40 cellular contexts compared by ENCODE assay signal in the genomic region with DNA sequence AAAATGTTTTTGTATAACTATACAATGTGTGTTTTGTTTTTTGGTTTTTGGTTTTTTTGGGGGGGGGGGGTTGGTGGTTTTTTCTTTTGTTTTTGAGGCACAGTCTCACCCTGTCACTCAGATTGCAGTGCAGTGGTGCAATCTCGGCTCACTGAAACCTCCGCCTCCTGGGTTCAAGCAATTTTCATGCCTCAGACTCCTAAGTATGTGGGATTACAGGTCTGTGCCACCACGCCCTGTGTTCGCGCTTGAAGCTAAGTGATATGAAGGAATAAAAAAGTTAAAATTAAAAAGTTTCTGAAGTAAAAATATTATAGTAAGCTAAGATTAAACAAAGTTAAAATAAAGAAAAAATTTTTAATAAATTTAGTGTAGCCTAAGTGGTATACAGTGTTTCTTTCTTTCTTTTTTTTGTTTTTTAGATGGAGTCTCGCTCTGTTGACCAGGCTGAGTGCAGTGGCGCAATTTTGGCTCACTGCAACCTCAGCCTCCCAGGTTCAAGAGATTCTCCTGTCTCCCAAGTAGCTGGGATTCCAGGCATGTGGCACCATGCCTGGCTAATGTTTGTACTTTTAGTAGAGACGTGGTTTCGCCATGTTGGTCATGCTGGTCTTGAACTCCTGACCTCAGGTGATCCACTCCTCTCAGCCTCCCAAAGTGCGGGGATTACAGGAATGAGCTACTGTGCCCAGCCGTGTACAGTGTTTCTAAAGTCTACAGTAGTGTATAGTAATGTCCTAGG. TPM values are rescaled to one million over a fixed set of nuclear protein-coding genes. Genes with fewer than 3 reads are reported as not detected.
"Had no signal": no experiment of that assay in that cellular context is flagged by ENCODE, and none has a peak within 500 bp of the region (broad histone marks: within the 10 kb centered on the region; RNA-seq: fewer than 3 reads in every experiment).

No MANE protein-coding gene starts in this region.

- H3K27me3 ChIP-seq: adrenal gland, ascending aorta, body of pancreas, brain microvascular endothelial cell, breast epithelium, cardiac muscle cell had no signal

- H3K36me3 ChIP-seq: adrenal gland, ascending aorta, brain microvascular endothelial cell, breast epithelium, cardiac muscle cell had no signal

- ATAC-seq: activated naive CD4-positive, alpha-beta T cell treated with anti-CD3 and anti-CD28 coated beads, Interleukin-2, amount 50 U/mL, for 72 hours; activated naive CD8-positive, alpha-beta T cell treated with anti-CD3 and anti-CD28 coated beads, Interleukin-2, amount 50 U/mL, for 24 hours; activated T-cell treated with anti-CD3 and anti-CD28 coated beads, Interleukin-2, amount 50 U/mL, for 4 hours; activated T-cell treated with anti-CD3 and anti-CD28 coated beads, Interleukin-2, amount 50 U/mL, for 72 hours; activated T-helper 17 cell treated with anti-CD3 and anti-CD28 coated beads, Interleukin-2, amount 50 U/mL, for 72 hours; body of pancreas had no signal

- H3K27ac ChIP-seq: adrenal gland, ascending aorta, body of pancreas, brain microvascular endothelial cell, breast epithelium, cardiac muscle cell had no signal

- FAIRE-seq: astrocyte, bronchial epithelial cell had no signal

- H3K9me3 ChIP-seq: adrenal gland, ascending aorta, body of pancreas, breast epithelium had no signal

- H3K4me3 ChIP-seq: adrenal gland, ascending aorta, body of pancreas, breast epithelium, cardiac muscle cell had no signal

- H3K4me1 ChIP-seq: adrenal gland, ascending aorta, body of pancreas, breast epithelium had no signal

- DNase-seq: activated effector memory CD4-positive, alpha-beta T cell treated with anti-CD3 and anti-CD28 coated beads, Interleukin-2, amount 50 U/mL, for 16 hours; activated effector memory CD4-positive, alpha-beta T cell treated with Interleukin-2 at 50 U/mL for 16 hours; activated gamma-delta T cell; activated gamma-delta T cell treated with Interleukin-2 at 50 U/mL for 16 hours; activated naive CD4-positive, alpha-beta T cell; activated naive CD4-positive, alpha-beta T cell treated with anti-CD3 and anti-CD28 coated beads for 36 hours; activated naive CD4-positive, alpha-beta T cell treated with anti-CD3 and anti-CD28 coated beads, Interleukin-2, amount 10 ng/mL, durations not matched to agents 7 days and 5 days; activated naive CD4-positive, alpha-beta T cell treated with anti-CD3 and anti-CD28 coated beads, Interleukin-2, amount 50 U/mL, for 16 hours; activated naive CD4-positive, alpha-beta T cell treated with Interleukin-2 at 50 U/mL for 16 hours; activated naive CD8-positive, alpha-beta T cell treated with anti-CD3 and anti-CD28 coated beads for 36 hours; activated naive CD8-positive, alpha-beta T cell treated with anti-CD3 and anti-CD28 coated beads, Interleukin-2, amount 10 ng/mL, durations not matched to agents 7 days and 5 days; activated naive CD8-positive, alpha-beta T cell treated with anti-CD3 and anti-CD28 coated beads, Interleukin-2, amount 50 U/mL, for 24 hours; activated T-cell treated with anti-CD3 and anti-CD28 coated beads for 4 hours; activated T-cell treated with anti-CD3 and anti-CD28 coated beads, Interleukin-2, amount 50 U/mL, for 1 hour; activated T-cell treated with anti-CD3 and anti-CD28 coated beads, Interleukin-2, amount 50 U/mL, for 24 hours; activated T-cell treated with anti-CD3 and anti-CD28 coated beads, Interleukin-2, amount 50 U/mL, for 4 hours; activated T-cell treated with anti-CD3 and anti-CD28 coated beads, Interleukin-2, amount 50 U/mL, for 48 hours; activated T-cell treated with anti-CD3 and anti-CD28 coated beads, Interleukin-2, amount 50 U/mL, for 72 hours; adrenal gland; amniotic stem cell; amygdala; anterior cingulate cortex; aorta; body of pancreas; brain microvascular endothelial cell; caudate nucleus; central memory CD4-positive, alpha-beta T cell; cerebellar nuclear complex had no signal

RNA-seq across cellular contexts. Expression of a gene that starts 53.9 kb away (rescaled TPM):
- total RNA-seq: activated naive CD4-positive, alpha-beta T cell treated with anti-CD3 and anti-CD28 coated beads for 36 hours; activated naive CD4-positive, alpha-beta T cell treated with anti-CD3 and anti-CD28 coated beads, Interleukin-2, amount 50 U/mL, for 72 hours; activated naive CD8-positive, alpha-beta T cell treated with anti-CD3 and anti-CD28 coated beads for 36 hours; activated naive CD8-positive, alpha-beta T cell treated with anti-CD3 and anti-CD28 coated beads, Interleukin-2, amount 10 ng/mL, durations not matched to agents 7 days and 5 days; activated T-cell treated with anti-CD3 and anti-CD28 coated beads, Interleukin-2, amount 50 U/mL, for 4 hours; activated T-cell treated with anti-CD3 and anti-CD28 coated beads, Interleukin-2, amount 50 U/mL, for 72 hours; activated T-helper 1 cell treated with anti-CD3 and anti-CD28 coated beads, Interleukin-12 subunit alpha, Interleukin-12 subunit beta, Interleukin-2, Interleukin-4 antibody, amounts not matched to agents 30 ng/mL and 10 ng/mL and 1 ng/mL, durations not matched to agents 14 hours and 24 hours and 36 hours; activated T-helper 17 cell treated with anti-CD3 and anti-CD28 coated beads, Interleukin-2, amount 50 U/mL, for 72 hours; activated T-helper 2 cell treated with anti-CD3 and anti-CD28 coated beads, Interferon-gamma antibody, Interleukin-2, Interleukin-4, amounts not matched to agents 10 μg/mL and 5 μg/mL and 100 μg/mL, durations not matched to agents 14 hours and 24 hours and 36 hours; adrenal gland; aorta; ascending aorta; astrocyte; body of pancreas; breast epithelium; bronchial epithelial cell; cardiac muscle cell; cardiac septum; cerebellum had no signal
- polyA plus RNA-seq: adipose tissue, adrenal gland, aorta, cardiac muscle cell had no signal

RNA-seq across cellular contexts. Expression of a gene that starts 57.5 kb away (rescaled TPM):
- total RNA-seq: activated naive CD4-positive, alpha-beta T cell treated with anti-CD3 and anti-CD28 coated beads, Interleukin-2, amount 50 U/mL, for 72 hours; activated T-cell treated with anti-CD3 and anti-CD28 coated beads, Interleukin-2, amount 50 U/mL, for 4 hours; activated T-helper 2 cell treated with anti-CD3 and anti-CD28 coated beads, Interferon-gamma antibody, Interleukin-2, Interleukin-4, amounts not matched to agents 10 μg/mL and 5 μg/mL and 100 μg/mL, durations not matched to agents 14 hours and 24 hours and 36 hours; ascending aorta had no signal
